Comparison of ENCODE assay signal across 16 cellular contexts in genomic region chr1:183731151-183731550, GRCh38.
A peak's percentile ranks its signal among the peaks of the same experiment; 100 is the strongest.
DNase-seq lines count a peak whose midpoint lies in the region; ATAC-seq, FAIRE-seq and TF ChIP-seq lines count a peak whose summit lies in the region.
"Had no signal": no experiment of that assay in that cellular context is flagged by ENCODE, and none has a peak within 500 bp of the region (broad histone marks: within the 10 kb centered on the region; RNA-seq: fewer than 3 reads in every experiment).

No MANE protein-coding gene starts in this region.

- in situ Hi-C loops in GM12878 (cut with MboI), result no loop called here

- ATAC-seq in GM18907 (IDR thresholded peaks at IDR 0.05; ENCODE audit: unreplicated experiment) (peak; percentile 53), HG03135 (IDR thresholded peaks at IDR 0.05; ENCODE audit: unreplicated experiment) (peak; percentile 46), GM12878 (peak; percentile 60), GM19455 (IDR thresholded peaks at IDR 0.05; ENCODE audit: unreplicated experiment) (no peak)
- no peak for ATAC-seq in activated naive CD8-positive, alpha-beta T cell treated with anti-CD3 and anti-CD28 coated beads, Interleukin-2, amount 50 U/mL, for 24 hours

- H4K20me1 ChIP-seq in GM12878 (ENCODE audit: control insufficient read depth, insufficient read depth), result no peaks in the 10 kb centered on the region

- H2AFZ ChIP-seq in GM12878 (ENCODE audit: control insufficient read depth, low read depth, low read length), result peak overlapping the region; percentile 6

- H3K4me1 Mint-ChIP-seq in activated naive CD8-positive, alpha-beta T cell treated with anti-CD3 and anti-CD28 coated beads, Interleukin-2, amount 50 U/mL, for 24 hours, result no peaks in the 10 kb centered on the region
- H3K4me1 Mint-ChIP-seq: CD4-positive, CD25-positive, alpha-beta regulatory T cell had no signal

- SMC1A ChIA-PET in GM12878 (lab: Charles Lee; ENCODE audit: uncharacterized antibody, unreplicated experiment), result interaction anchor here (0.7 to 2.0 kb wide), 22 partner anchors 11 to 186 kb away, joined by 3 to 8 read pairs (median 4); no protein-coding TSS in a partner anchor

- no peaks in the 10 kb centered on the region for H3K9me3 ChIP-seq in GM12878 (replicated peaks; ENCODE audit: control insufficient read depth, insufficient read depth, low read length)
- H3K9me3 ChIP-seq: Peyer's patch, SK-N-SH had no signal

- H3K27me3 Mint-ChIP-seq in activated naive CD8-positive, alpha-beta T cell treated with anti-CD3 and anti-CD28 coated beads, Interleukin-2, amount 50 U/mL, for 24 hours, result peaks cover 2% of the 10 kb centered on the region

- H3K4me3 Mint-ChIP-seq in activated naive CD8-positive, alpha-beta T cell treated with anti-CD3 and anti-CD28 coated beads, Interleukin-2, amount 50 U/mL, for 24 hours, result no peak overlapping the region
- H3K4me3 Mint-ChIP-seq: CD4-positive, CD25-positive, alpha-beta regulatory T cell had no signal

- peak overlapping the region; percentile 53 for H3K4me2 ChIP-seq in GM12878 (ENCODE audit: control insufficient read depth, insufficient read depth)
- H3K4me2 ChIP-seq: SK-N-SH had no signal

- TF ChIP-seq CTCF in GM12865 (IDR thresholded peaks at IDR 0.05; ENCODE audit: insufficient read depth, low read depth, low read length, missing control alignments) (no peak), GM12878 (IDR thresholded peaks at IDR 0.05 in 2 of 3, conservative IDR thresholded peaks at IDR 0.05 in 1 of 3; ENCODE audit: control insufficient read depth in 2 of 3, extremely low read depth in 1 of 3, insufficient read depth in 1 of 3, low read depth in 3 of 3, low read length in 3 of 3) (no peak)

- no TSS peak for BruUV-seq in GM12878 (replicated peaks; lab: Mats Ljungman, UMichigan)

- POLR2A ChIA-PET in GM12878 (lab: Charles Lee), result interaction anchor here (1.0 to 1.1 kb wide), 2 partner anchors 15 to 86 kb away, joined by 5 read pairs; no protein-coding TSS in a partner anchor

- H3K9ac ChIP-seq in GM12878 (ENCODE audit: control insufficient read depth, insufficient read depth, low read length), result no peak overlapping the region
- H3K9ac ChIP-seq: SK-N-SH had no signal

- no peak overlapping the region for H3K27ac Mint-ChIP-seq in activated naive CD8-positive, alpha-beta T cell treated with anti-CD3 and anti-CD28 coated beads, Interleukin-2, amount 50 U/mL, for 24 hours
- H3K27ac Mint-ChIP-seq: CD4-positive, CD25-positive, alpha-beta regulatory T cell had no signal

- intact Hi-C loops in GM12878 (cut with micrococcal nuclease; ENCODE audit: unreplicated experiment), result loop anchor here (5.0 kb wide), 1 partner anchor 76 kb away; the partner anchor contains the start of gene RGL1

- no peaks in the 10 kb centered on the region for H3K79me2 ChIP-seq in GM12878 (ENCODE audit: control insufficient read depth, insufficient read depth, low read length)

- FAIRE-seq in GM12878 (lab: Jason Lieb, UNC), result peak; percentile 35

- no peak for TF ChIP-seq POLR2A in GM12878 (IDR thresholded peaks at IDR 0.05; ENCODE audit: low read depth, low read length)

- no peak for TF ChIP-seq RAD21 in GM12878 (IDR thresholded peaks at IDR 0.05; ENCODE audit: insufficient read depth, low read depth, low read length)

- RAD21 ChIA-PET in GM12878 (lab: Charles Lee; ENCODE audit: unreplicated experiment), result interaction anchor here (0.9 to 1.9 kb wide), 8 partner anchors 37 to 184 kb away, joined by 3 to 9 read pairs (median 7); no protein-coding TSS in a partner anchor

- H3K4me3 ChIP-seq in GM12865 (ENCODE audit: low read depth, low read length), result no peak overlapping the region
- H3K4me3 ChIP-seq in GM12878, result no peak overlapping the region
- H3K4me3 ChIP-seq: Peyer's patch had no signal

- H3K36me3 Mint-ChIP-seq in activated naive CD8-positive, alpha-beta T cell treated with anti-CD3 and anti-CD28 coated beads, Interleukin-2, amount 50 U/mL, for 24 hours (ENCODE audit: low read depth), result no peaks in the 10 kb centered on the region
- H3K36me3 Mint-ChIP-seq: CD4-positive, CD25-positive, alpha-beta regulatory T cell had no signal

- no peaks in the 10 kb centered on the region for H3K9me3 Mint-ChIP-seq in activated naive CD8-positive, alpha-beta T cell treated with anti-CD3 and anti-CD28 coated beads, Interleukin-2, amount 50 U/mL, for 24 hours

- H3K4me1 ChIP-seq in GM12878 (ENCODE audit: control insufficient read depth, insufficient read depth, low read length), result peaks cover 15% of the 10 kb centered on the region; the same call in 1 of the 2 replicates
- H3K4me1 ChIP-seq: Peyer's patch had no signal

- no peaks in the 10 kb centered on the region for H3K36me3 ChIP-seq in GM12878 (ENCODE audit: control insufficient read depth in 2 of 2, insufficient read depth in 2 of 2, low read length in 1 of 2)
- H3K36me3 ChIP-seq: Peyer's patch had no signal

- CTCF ChIA-PET in GM12878 (lab: Yijun Ruan, JAX), result interaction anchor here (0.8 to 1.8 kb wide), 11 partner anchors 9 to 184 kb away, joined by 3 to 14 read pairs (median 4); partner anchors contain the start of gene APOBEC4

- no peaks in the 10 kb centered on the region for H3K27me3 ChIP-seq in GM12878 (replicated peaks in 1 of 2; ENCODE audit: control insufficient read depth in 2 of 2, insufficient read depth in 2 of 2, low read length in 1 of 2)
- H3K27me3 ChIP-seq: Peyer's patch had no signal

- TF ChIP-seq EP300 in GM12878 (IDR thresholded peaks at IDR 0.05; ENCODE audit: borderline replicate concordance in 1 of 2, control insufficient read depth in 1 of 2, low read depth in 2 of 2, low read length in 2 of 2), result no peak

- peak overlapping the region; percentile 22; the same call in 1 of the 2 replicates for H3K27ac ChIP-seq in GM12878 (ENCODE audit: control insufficient read depth, insufficient read depth)
- H3K27ac ChIP-seq: Peyer's patch had no signal

- peak; percentile 23 for DNase-seq in GM12865 (ENCODE audit: low read depth)
- DNase-seq in GM12878 (ENCODE audit: low read depth, low spot score), result no peak
- DNase-seq in superior temporal gyrus (ENCODE audit: extremely low spot score), result no peak
- DNase-seq in activated naive CD8-positive, alpha-beta T cell treated with anti-CD3 and anti-CD28 coated beads, Interleukin-2, amount 50 U/mL, for 24 hours, result no peak
- DNase-seq: ACHN; CD4-positive, CD25-positive, alpha-beta regulatory T cell; NCI-H1092; NCI-H2107; NCI-H446; NCI-H748 treated with DMSO at 0.1 percent for 48 hours; Peyer's patch; Right ventricle myocardium superior; SK-N-SH had no signal

TF ChIP-seq in GM12878, 131 proteins besides CTCF, POLR2A, EP300 and RAD21 (continues in another document):
- no peak for TF ChIP-seq BCL11A (IDR thresholded peaks at IDR 0.05; ENCODE audit: low read depth, low read length)
- TF ChIP-seq CBX5 (IDR thresholded peaks at IDR 0.05; ENCODE audit: low read depth), result no peak
- TF ChIP-seq ASH2L (IDR thresholded peaks at IDR 0.05; ENCODE audit: borderline replicate concordance, low read depth), result no peak
- TF ChIP-seq NKRF (conservative IDR thresholded peaks at IDR 0.05), result no peak
- no peak for TF ChIP-seq NFXL1 (IDR thresholded peaks at IDR 0.05; ENCODE audit: borderline replicate concordance)
- TF ChIP-seq ZNF592 (IDR thresholded peaks at IDR 0.05), result no peak

Comparison
In these comparisons a context has a peak if more than half of its experiments do, and no peak if none do; other contexts are left out.
1. ATAC-seq: peak in GM18907 (single experiment), HG03135 (single experiment) and GM12878 (single experiment); none in GM19455 (single experiment) and activated naive CD8-positive, alpha-beta T cell treated with anti-CD3 and anti-CD28 coated beads, Interleukin-2, amount 50 U/mL, for 24 hours (single experiment).